Comparison of ENCODE assay signal across 34 cellular contexts in the genomic region with DNA sequence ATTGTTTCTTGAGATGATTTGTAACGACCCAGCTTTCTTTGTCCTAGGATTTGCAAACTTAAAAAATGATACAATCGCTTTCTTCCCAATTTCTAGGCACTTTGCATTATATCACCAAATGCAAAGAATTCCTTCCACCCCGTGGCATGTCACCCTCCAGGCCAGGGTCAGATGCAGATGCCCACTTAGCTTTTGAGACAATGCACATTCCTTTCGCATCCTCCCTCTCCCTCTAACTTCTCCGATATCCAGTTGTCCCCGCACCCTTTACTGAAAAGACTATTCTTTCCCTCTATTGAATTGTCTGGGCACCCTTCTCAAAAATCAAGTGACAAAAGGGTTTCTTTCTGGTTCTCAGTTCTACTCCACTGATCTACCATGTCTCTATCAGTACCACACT.
"Had no signal": no experiment of that assay in that cellular context is flagged by ENCODE, and none has a peak within 500 bp of the region (broad histone marks: within the 10 kb centered on the region; RNA-seq: fewer than 3 reads in every experiment).

No MANE protein-coding gene starts in this region.

- H3K9me3 ChIP-seq: adrenal gland, body of pancreas, Peyer's patch, SJSA1, SK-N-SH had no signal

- ATAC-seq: activated CD4-positive, alpha-beta T cell treated with anti-CD3 and anti-CD28 coated beads for 36 hours; activated CD4-positive, CD25-positive, alpha-beta regulatory T cell treated with anti-CD3 and anti-CD28 coated beads, Interleukin-2, amount 50 U/mL, for 24 hours; activated CD8-positive, alpha-beta T cell treated with anti-CD3 and anti-CD28 coated beads, Interleukin-2, amount 10 ng/mL, durations not matched to agents 7 days and 5 days; activated naive CD4-positive, alpha-beta T cell treated with anti-CD3 and anti-CD28 coated beads, Interleukin-2, amount 50 U/mL, for 72 hours; body of pancreas; PC-3 had no signal

- H3K27me3 ChIP-seq: adrenal gland, body of pancreas, Peyer's patch, SJSA1 had no signal

- H3K4me3 ChIP-seq: adrenal gland, body of pancreas, Peyer's patch, SJSA1 had no signal

- H3K4me2 ChIP-seq: SK-N-SH had no signal

- FAIRE-seq: astrocyte, bronchial epithelial cell, TTC549 had no signal

- H3K27ac ChIP-seq: adrenal gland, body of pancreas, Peyer's patch, SJSA1 had no signal

- H3K9me2 ChIP-seq: SK-N-SH had no signal

- DNase-seq: activated CD4-positive, alpha-beta T cell treated with anti-CD3 and anti-CD28 coated beads for 36 hours; activated CD4-positive, alpha-beta T cell treated with anti-CD3 and anti-CD28 coated beads, Interleukin-2, amount 10 ng/mL, durations not matched to agents 7 days and 5 days; activated CD4-positive, alpha-beta T cell treated with anti-CD3 and anti-CD28 coated beads, Interleukin-2, amount 50 U/mL, for 48 hours; activated CD8-positive, alpha-beta T cell treated with anti-CD3 and anti-CD28 coated beads, Interleukin-2, amount 10 ng/mL, durations not matched to agents 7 days and 5 days; activated gamma-delta T cell; activated naive CD4-positive, alpha-beta T cell treated with Interleukin-2 at 50 U/mL for 16 hours; activated T-cell treated with anti-CD3 and anti-CD28 coated beads, Interleukin-2, amount 50 U/mL, for 24 hours; adrenal gland; body of pancreas; caudate nucleus; cerebellar nuclear complex; MV-4-11; NCI-H1092; NCI-H1417; NCI-H146; NCI-H187; NCI-H2029 treated with DMSO at 0.1 percent for 48 hours; NCI-H2107; NCI-H2171; NCI-H510A; NCI-H526; NCI-H748 treated with DMSO at 0.1 percent for 48 hours; NK-92 treated with Interleukin-12 subunit alpha and Interleukin-12 subunit beta, amount 100 ng/mL, for 24 hours; PC-3; Peyer's patch; RPMI8226; SHP77 treated with DMSO at 0.1 percent for 48 hours; SK-N-SH had no signal

- H3K36me3 ChIP-seq: adrenal gland, Peyer's patch, SJSA1 had no signal

- H3K4me1 ChIP-seq: SJSA1 had no signal

- H3K9ac ChIP-seq: SK-N-SH had no signal
